In the genomic region with DNA sequence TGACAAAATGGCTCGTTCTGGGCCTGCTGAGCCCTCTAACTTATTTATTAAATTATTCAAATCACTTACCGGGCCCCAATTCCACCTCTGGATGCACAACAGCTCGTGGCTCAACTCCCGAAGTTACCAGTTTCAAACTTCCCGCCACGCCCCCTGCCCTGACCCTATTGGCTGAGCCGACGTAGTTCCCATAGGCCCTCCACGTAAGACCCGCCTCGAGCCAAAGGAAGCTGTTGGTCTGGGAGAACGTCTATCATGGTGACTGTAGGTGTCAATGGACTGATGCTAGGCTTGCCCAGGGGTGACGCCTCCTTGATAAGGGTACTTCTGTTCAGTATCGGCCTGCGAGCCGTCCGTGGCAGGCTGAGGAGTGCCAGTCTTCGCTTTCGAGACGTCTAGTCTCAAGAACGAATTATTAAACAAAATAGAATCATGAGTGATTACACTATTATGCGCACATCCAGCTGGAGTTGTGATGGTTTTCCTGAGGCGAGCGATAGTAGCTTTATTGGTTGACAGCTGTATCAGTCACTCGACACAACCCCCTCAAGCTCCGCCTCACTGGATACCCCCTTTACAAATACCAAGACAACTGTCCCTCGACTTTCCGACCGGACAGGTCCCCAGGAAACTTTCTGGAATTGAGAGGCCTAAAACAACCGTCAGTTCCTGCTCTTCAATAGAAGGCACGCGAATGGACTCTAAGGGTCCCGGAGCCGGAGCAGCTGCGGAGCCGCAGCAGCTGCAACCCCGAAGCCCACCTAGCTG, we compare ENCODE assay signal across 8 cellular contexts. TPM values are rescaled to one million over a fixed set of nuclear protein-coding genes. Genes with fewer than 3 reads are reported as not detected.
DNase-seq lines count a peak whose midpoint lies in the region; ATAC-seq and TF ChIP-seq lines count a peak whose summit lies in the region.

TSS of gene CDCA3 (minus strand) at position 134 of the 768 bp plus-strand sequence. CDS start 334 bp downstream, outside the sequence.

- H3K27ac ChIP-seq in SK-N-MC (peak within 1 kb of the TSS; percentile 92), gastroesophageal sphincter (peak within 1 kb of the TSS; percentile 87 to 98 (median 95)), neutrophil (peak within 1 kb of the TSS; percentile 89)

- peaks cover 35% of the 10 kb centered on the region for H3K4me1 Mint-ChIP-seq in HFFc6 (ENCODE audit: low read depth)
- peaks cover 55% of the 10 kb centered on the region for H3K4me1 Mint-ChIP-seq in activated naive CD4-positive, alpha-beta T cell treated with anti-CD3 and anti-CD28 coated beads, Interleukin-2, amount 10 ng/mL, durations not matched to agents 7 days and 5 days

- WGBS in gastroesophageal sphincter (ENCODE audit: low coverage in 1 of 2), 2 donors, result 1 to 2% methylated on average over 6 to 19 of the region's 37 CpGs

- H3K9me3 ChIP-seq in SK-N-MC (ENCODE audit: low read depth, low read length), result no peaks in the 10 kb centered on the region
- no peaks in the 10 kb centered on the region for H3K9me3 ChIP-seq in gastroesophageal sphincter
- no peaks in the 10 kb centered on the region for H3K9me3 ChIP-seq in neutrophil

- CTCF ChIA-PET in activated naive CD4-positive, alpha-beta T cell treated with anti-CD3 and anti-CD28 coated beads, Interleukin-2, amount 10 ng/mL, durations not matched to agents 7 days and 5 days (lab: Charles Lee), result interaction anchor here (1.0 to 6.2 kb wide), 8 partner anchors 15 to 97 kb away, joined by 3 to 38 read pairs (median 5); partner anchors contain the start of gene SPSB2

- H3K27me3 ChIP-seq in gastroesophageal sphincter, result no peaks in the 10 kb centered on the region
- H3K27me3 ChIP-seq in neutrophil, result no peaks in the 10 kb centered on the region

- ATAC-seq in gastroesophageal sphincter, result peak; percentile 71

- no peak for TF ChIP-seq CTCF in HFFc6 (IDR thresholded peaks at IDR 0.05)
- TF ChIP-seq CTCF in NB4 (IDR thresholded peaks at IDR 0.05; ENCODE audit: low read depth, low read length), result no peak
- TF ChIP-seq CTCF in gastroesophageal sphincter (IDR thresholded peaks at IDR 0.05), result peak in 1 of 4 experiments; percentile 8
- no peak for TF ChIP-seq CTCF in neutrophil (IDR thresholded peaks at IDR 0.05)

- no peak for TF ChIP-seq EP300 in gastroesophageal sphincter (IDR thresholded peaks at IDR 0.05)

- peak within 1 kb of the TSS; percentile 93 for H3K27ac Mint-ChIP-seq in HFFc6
- H3K27ac Mint-ChIP-seq in activated naive CD4-positive, alpha-beta T cell treated with anti-CD3 and anti-CD28 coated beads, Interleukin-2, amount 10 ng/mL, durations not matched to agents 7 days and 5 days, result peak within 1 kb of the TSS; percentile 100

- H3K4me3 ChIP-seq in NB4 (ENCODE audit: low read depth, low read length), result peak within 1 kb of the TSS; percentile 89
- H3K4me3 ChIP-seq in SK-N-MC, result peak within 1 kb of the TSS; percentile 82
- peak within 1 kb of the TSS; percentile 37 to 76 for H3K4me3 ChIP-seq in gastroesophageal sphincter
- H3K4me3 ChIP-seq in neutrophil (ENCODE audit: low read depth in 1 of 2, low read length in 1 of 2), result peak within 1 kb of the TSS; percentile 95 to 99

- peak; percentile 92 for DNase-seq in GM04503 (ENCODE audit: low read depth)
- DNase-seq in HFFc6, result peak; percentile 99
- peak; percentile 98 for DNase-seq in NB4 (ENCODE audit: low read depth)
- peak; percentile 97 for DNase-seq in SK-N-MC (ENCODE audit: low read depth, low spot score)
- peak; percentile 97 for DNase-seq in activated naive CD4-positive, alpha-beta T cell treated with anti-CD3 and anti-CD28 coated beads, Interleukin-2, amount 10 ng/mL, durations not matched to agents 7 days and 5 days
- DNase-seq in superior temporal gyrus (ENCODE audit: extremely low spot score), result peak; percentile 99

- H3K36me3 ChIP-seq in SK-N-MC (ENCODE audit: insufficient read depth, low read length), result peaks cover 49% of the 10 kb centered on the region
- H3K36me3 ChIP-seq in gastroesophageal sphincter, result peaks cover 0 to 31% of the 10 kb centered on the region in 2 donors
- H3K36me3 ChIP-seq in neutrophil, result peaks cover 12% of the 10 kb centered on the region

- H3K36me3 Mint-ChIP-seq in HFFc6 (ENCODE audit: low read depth), result peaks cover 38% of the 10 kb centered on the region; the same call in 1 of the 2 replicates
- H3K36me3 Mint-ChIP-seq in activated naive CD4-positive, alpha-beta T cell treated with anti-CD3 and anti-CD28 coated beads, Interleukin-2, amount 10 ng/mL, durations not matched to agents 7 days and 5 days, result peaks cover 46% of the 10 kb centered on the region

- peaks cover 0 to 34% (median 10%) of the 10 kb centered on the region in 3 donors for H3K4me1 ChIP-seq in gastroesophageal sphincter
- H3K4me1 ChIP-seq in neutrophil (ENCODE audit: control insufficient read depth in 1 of 2, insufficient read depth in 1 of 2, low read depth in 1 of 2, low read length in 1 of 2), result peaks cover 25 to 40% of the 10 kb centered on the region in 2 experiments

- peak within 1 kb of the TSS; percentile 98 for H3K4me3 Mint-ChIP-seq in HFFc6
- H3K4me3 Mint-ChIP-seq in activated naive CD4-positive, alpha-beta T cell treated with anti-CD3 and anti-CD28 coated beads, Interleukin-2, amount 10 ng/mL, durations not matched to agents 7 days and 5 days, result peak within 1 kb of the TSS; percentile 84

- no peaks in the 10 kb centered on the region for H3K9me3 Mint-ChIP-seq in HFFc6
- H3K9me3 Mint-ChIP-seq in activated naive CD4-positive, alpha-beta T cell treated with anti-CD3 and anti-CD28 coated beads, Interleukin-2, amount 10 ng/mL, durations not matched to agents 7 days and 5 days, result no peaks in the 10 kb centered on the region

- peaks cover 13% of the 10 kb centered on the region for H3K27me3 Mint-ChIP-seq in HFFc6 (ENCODE audit: insufficient read depth)
- H3K27me3 Mint-ChIP-seq in activated naive CD4-positive, alpha-beta T cell treated with anti-CD3 and anti-CD28 coated beads, Interleukin-2, amount 10 ng/mL, durations not matched to agents 7 days and 5 days, result no peaks in the 10 kb centered on the region

- H3K9ac ChIP-seq in SK-N-MC (ENCODE audit: insufficient read length), result peak within 1 kb of the TSS; percentile 86

- TF ChIP-seq POLR2A in NB4 (IDR thresholded peaks at IDR 0.05; ENCODE audit: extremely low read depth, insufficient read length), result peak; percentile 57
- peak; percentile 52 to 83 for TF ChIP-seq POLR2A in gastroesophageal sphincter (IDR thresholded peaks at IDR 0.05)

RNA-seq across cellular contexts. Expression of gene CDCA3, which starts in this region (rescaled TPM):
- 10 to 100 TPM; 24.0 to 62.5 (median 56.3) TPM for total RNA-seq in HFFc6 (2021; fragmentation: NEBNext Ultra II Directional; extraction: Animal tissue kit (Norgen Biotek cat#: 25700))
- total RNA-seq in gastroesophageal sphincter, result 1 to 10 TPM; 1.1 to 5.9 (median 1.4) TPM

Comparison
In these comparisons a context has a peak if more than half of its experiments do, and no peak if none do; other contexts are left out.
1. Peak in every context shown above with its lines: DNase-seq, ATAC-seq, H3K4me3 ChIP-seq and H3K27ac ChIP-seq.